ENCODE assay signal across 1 cellular context in genomic region chr7:1065263-1066260, GRCh38.
A peak's percentile ranks its signal among the peaks of the same experiment; 100 is the strongest.
TF ChIP-seq lines count a peak whose summit lies in the region.

No MANE protein-coding gene starts in this region.

TF ChIP-seq in H1, 55 proteins besides CTCF, POLR2A, EP300 and RAD21 (continued from another document):
- TF ChIP-seq CTBP2 (IDR thresholded peaks at IDR 0.05; ENCODE audit: borderline replicate concordance, insufficient read depth, insufficient read length, low read length) (no peak), ATF3 (IDR thresholded peaks at IDR 0.05; ENCODE audit: insufficient read depth, low read depth, low read length) (no peak), SP2 (IDR thresholded peaks at IDR 0.05; ENCODE audit: low read length) (no peak), YY1 (IDR thresholded peaks at IDR 0.05; ENCODE audit: low read depth, low read length) (peak; percentile 69; the same call in 1 of the 2 replicates), TBP (IDR thresholded peaks at IDR 0.05; ENCODE audit: low read depth, low read length) (no peak), KDM5A (IDR thresholded peaks at IDR 0.05; ENCODE audit: low read length) (no peak)
